7 cellular contexts compared by ENCODE assay signal in the genomic region with DNA sequence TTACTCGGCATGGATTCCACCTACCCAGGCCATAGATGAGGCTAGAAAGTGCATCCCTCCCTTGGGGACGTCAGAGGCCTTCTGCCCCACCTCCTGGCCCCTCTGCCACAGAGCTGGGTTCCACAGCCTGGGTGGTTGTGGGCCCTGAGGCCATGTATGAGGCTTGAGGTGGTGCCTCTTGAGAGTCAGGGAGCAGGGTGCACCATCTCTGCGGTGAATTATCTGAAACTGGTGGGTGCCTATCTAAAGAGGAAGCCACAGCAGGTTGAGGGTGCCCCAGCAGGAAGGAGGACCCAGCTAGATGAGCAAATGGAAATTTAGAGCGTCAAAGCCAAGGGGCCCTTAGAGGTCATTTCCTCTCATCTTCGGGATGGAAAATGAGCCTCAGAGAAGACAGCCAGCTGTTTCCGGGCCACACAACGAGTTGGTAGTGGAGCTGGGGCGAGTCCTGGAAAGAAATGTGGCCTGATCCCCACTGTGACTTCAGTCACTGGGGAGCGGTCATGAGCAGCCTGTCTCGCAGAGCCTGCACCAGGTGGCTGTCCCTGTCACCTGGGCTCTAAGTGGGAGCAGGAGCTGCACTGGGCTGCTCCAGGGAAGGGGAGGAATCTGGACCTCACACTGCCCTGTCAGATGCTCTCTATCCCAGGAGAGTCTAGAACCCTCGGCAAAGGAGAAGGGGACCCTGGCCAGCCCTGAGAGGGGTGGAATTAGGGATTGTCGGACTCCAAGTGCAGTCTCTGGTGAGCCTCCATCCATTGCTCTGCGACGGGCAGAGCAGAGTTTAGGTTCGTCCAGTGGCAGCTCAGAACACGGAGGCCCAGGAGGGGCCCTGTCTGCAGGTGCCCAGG. TPM values are rescaled to one million over a fixed set of nuclear protein-coding genes. Genes with fewer than 3 reads are reported as not detected.
DNase-seq lines count a peak whose midpoint lies in the region; ATAC-seq and TF ChIP-seq lines count a peak whose summit lies in the region.

No MANE protein-coding gene starts in this region.

- no peak for TF ChIP-seq CTCF in foreskin keratinocyte (conservative IDR thresholded peaks at IDR 0.05)

- H3K27me3 ChIP-seq in foreskin keratinocyte: no peaks in the 10 kb centered on the region

- no peak overlapping the region for H3K27ac ChIP-seq in foreskin keratinocyte

- ATAC-seq in GM19467 (IDR thresholded peaks at IDR 0.05; ENCODE audit: unreplicated experiment): peak; percentile 46
- peak; percentile 25 for ATAC-seq in HG03575 (IDR thresholded peaks at IDR 0.05; ENCODE audit: extremely low read depth, insufficient number of reproducible peaks, low FRiP score, unreplicated experiment)
- peak; percentile 44 for ATAC-seq in esophagus mucosa
- no peak for ATAC-seq in foreskin keratinocyte

- peak; percentile 69 to 78 for DNase-seq in activated CD4-positive, alpha-beta T cell treated with anti-CD3 and anti-CD28 coated beads, Interleukin-2, amount 50 U/mL, for 48 hours
- DNase-seq in stimulated activated CD4-positive, alpha-beta T cell treated with anti-CD3 and anti-CD28 coated beads, Interleukin-12 subunit alpha, Interleukin-12 subunit beta, amount 100 ng/mL, for 4 hours: peak; percentile 55
- DNase-seq in SHP77 (lab: John Stamatoyannopoulos, UW) (no peak), foreskin keratinocyte (no peak)

- peaks cover 7% of the 10 kb centered on the region for H3K4me1 ChIP-seq in foreskin keratinocyte

RNA-seq across cellular contexts. Expression of a gene that starts 7.3 kb away (rescaled TPM):
- total RNA-seq in esophagus mucosa: not detected
- total RNA-seq in foreskin keratinocyte: 0.25 and 0.44 TPM in 2 replicates
- polyA plus RNA-seq in foreskin keratinocyte: 0.19 and 0.32 TPM in 2 replicates

Comparison
In these comparisons a context has a peak if more than half of its experiments do, and no peak if none do; other contexts are left out.
1. DNase-seq: peak in activated CD4-positive, alpha-beta T cell treated with anti-CD3 and anti-CD28 coated beads, Interleukin-2, amount 50 U/mL, for 48 hours (2 of 2) and stimulated activated CD4-positive, alpha-beta T cell treated with anti-CD3 and anti-CD28 coated beads, Interleukin-12 subunit alpha, Interleukin-12 subunit beta, amount 100 ng/mL, for 4 hours (single experiment); none in SHP77 (0 of 2) and foreskin keratinocyte (0 of 2).